ENCODE assay signal across 13 cellular contexts in genomic region chr9:128297221-128297773, GRCh38.
"Had no signal": no experiment of that assay in that cellular context is flagged by ENCODE, and none has a peak within 500 bp of the region (broad histone marks: within the 10 kb centered on the region; RNA-seq: fewer than 3 reads in every experiment).

No MANE protein-coding gene starts in this region.

- H3K4me1 ChIP-seq: sigmoid colon had no signal

- H3K4me3 Mint-ChIP-seq: activated CD4-positive, alpha-beta T cell treated with anti-CD3 and anti-CD28 coated beads, Interleukin-2, amount 10 ng/mL, durations not matched to agents 7 days and 5 days; activated naive CD4-positive, alpha-beta T cell treated with anti-CD3 and anti-CD28 coated beads, Interleukin-2, amount 50 U/mL, for 24 hours; T-helper 17 cell had no signal

- H3K4me3 ChIP-seq: coronary artery, esophagus squamous epithelium, ovary, sigmoid colon had no signal

- DNase-seq: activated CD4-positive, alpha-beta T cell treated with anti-CD3 and anti-CD28 coated beads, Interleukin-2, amount 10 ng/mL, durations not matched to agents 7 days and 5 days; effector CD4-positive, alpha-beta T cell; esophagus squamous epithelium; ovary; sigmoid colon; stimulated activated CD4-positive, alpha-beta T cell treated with anti-CD3 and anti-CD28 coated beads, Interleukin-12 subunit alpha, Interleukin-12 subunit beta, amount 100 ng/mL, for 4 hours; stimulated activated CD4-positive, alpha-beta T cell treated with anti-CD3 and anti-CD28 coated beads, Interleukin-2, amount 100 ng/mL, for 24 hours; T-helper 17 cell had no signal

- H3K27ac Mint-ChIP-seq: activated naive CD4-positive, alpha-beta T cell treated with anti-CD3 and anti-CD28 coated beads, Interleukin-2, amount 50 U/mL, for 24 hours; activated T-helper 2 cell treated with anti-CD3 and anti-CD28 coated beads, Interferon-gamma antibody, Interleukin-2, Interleukin-4, amounts not matched to agents 10 μg/mL and 5 μg/mL and 100 μg/mL, durations not matched to agents 14 hours and 24 hours and 36 hours; T-helper 17 cell had no signal

- H3K9me3 Mint-ChIP-seq: activated CD4-positive, alpha-beta T cell treated with anti-CD3 and anti-CD28 coated beads, Interleukin-2, amount 10 ng/mL, durations not matched to agents 7 days and 5 days; activated naive CD4-positive, alpha-beta T cell treated with anti-CD3 and anti-CD28 coated beads, Interleukin-2, amount 50 U/mL, for 24 hours; activated T-helper 2 cell treated with anti-CD3 and anti-CD28 coated beads, Interferon-gamma antibody, Interleukin-2, Interleukin-4, amounts not matched to agents 10 μg/mL and 5 μg/mL and 100 μg/mL, durations not matched to agents 14 hours and 24 hours and 36 hours had no signal

- H3K27me3 Mint-ChIP-seq: activated CD4-positive, alpha-beta T cell treated with anti-CD3 and anti-CD28 coated beads, Interleukin-2, amount 10 ng/mL, durations not matched to agents 7 days and 5 days; activated naive CD4-positive, alpha-beta T cell treated with anti-CD3 and anti-CD28 coated beads, Interleukin-2, amount 50 U/mL, for 24 hours; T-helper 17 cell had no signal

- FAIRE-seq: TTC549, urothelium cell line had no signal

- H3K27me3 ChIP-seq: esophagus squamous epithelium, ovary, sigmoid colon had no signal

- H3K36me3 Mint-ChIP-seq: activated naive CD4-positive, alpha-beta T cell treated with anti-CD3 and anti-CD28 coated beads, Interleukin-2, amount 50 U/mL, for 24 hours had no signal

- H3K4me1 Mint-ChIP-seq: activated naive CD4-positive, alpha-beta T cell treated with anti-CD3 and anti-CD28 coated beads, Interleukin-2, amount 50 U/mL, for 24 hours had no signal

- H3K36me3 ChIP-seq: ovary, sigmoid colon had no signal

- H3K9me3 ChIP-seq: esophagus squamous epithelium, ovary, sigmoid colon had no signal

- ATAC-seq: T-helper 17 cell had no signal

- H3K27ac ChIP-seq: coronary artery, ovary, sigmoid colon had no signal
